9 cellular contexts compared by ENCODE assay signal in the genomic region with DNA sequence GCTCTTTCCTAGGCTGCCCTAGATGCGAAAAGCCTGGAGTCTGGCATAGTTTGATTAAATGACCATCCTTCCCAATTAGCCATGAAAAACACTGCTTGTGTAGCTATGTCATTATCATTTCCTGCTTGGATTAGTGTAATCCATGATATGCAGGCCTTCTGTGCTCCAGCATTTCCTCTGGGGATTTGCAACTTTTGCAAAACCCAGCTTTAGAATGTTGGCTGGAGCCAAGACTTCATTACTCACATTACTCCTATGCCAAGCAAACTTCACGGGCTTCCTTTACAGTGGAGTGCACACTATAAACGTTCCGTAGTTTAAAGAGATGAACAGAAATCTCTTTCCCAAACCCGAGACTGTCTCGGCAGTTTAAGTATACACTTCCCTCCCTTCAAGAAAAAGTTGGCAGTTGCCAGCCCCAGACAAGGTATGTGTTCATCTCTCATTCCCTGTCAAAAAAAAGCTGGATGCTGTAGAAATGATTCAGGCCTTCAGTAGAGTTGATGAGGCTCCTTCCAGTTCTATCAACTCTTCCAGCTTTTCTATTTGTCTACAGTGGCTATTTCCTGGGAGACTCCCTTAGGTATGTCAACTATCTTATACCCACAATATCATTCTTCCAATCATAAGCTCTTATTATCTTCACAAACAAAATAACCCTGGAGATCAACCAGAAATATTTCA.
A peak's percentile ranks its signal among the peaks of the same experiment; 100 is the strongest.
DNase-seq lines count a peak whose midpoint lies in the region; TF ChIP-seq lines count a peak whose summit lies in the region.
"Had no signal": no experiment of that assay in that cellular context is flagged by ENCODE, and none has a peak within 500 bp of the region (broad histone marks: within the 10 kb centered on the region; RNA-seq: fewer than 3 reads in every experiment).

No MANE protein-coding gene starts in this region.

- CTCF ChIA-PET in HEK293T (lab: Yijun Ruan, JAX) = interaction anchor here (1.0 kb wide), 1 partner anchor 13 kb away, joined by 3 read pairs; no protein-coding TSS in a partner anchor

- POLR2A ChIA-PET in HEK293T (lab: Yijun Ruan, JAX) = no interaction called here

- DNase-seq in AG08395 (ENCODE audit: low spot score) (peak; percentile 85), NCI-H82 (lab: John Stamatoyannopoulos, UW) (peak; percentile 68), epidermal melanocyte (ENCODE audit: insufficient read length, low spot score) (peak; percentile 25), mucosa of gallbladder (ENCODE audit: low spot score) (peak; percentile 38), HEK293T (ENCODE audit: extremely low spot score) (no peak), iPS-NIHi11 (ENCODE audit: low spot score) (no peak), T-helper 9 cell (no peak)
- DNase-seq in activated effector memory CD4-positive, alpha-beta T cell treated with Interleukin-2 at 50 U/mL for 16 hours = no peak
- DNase-seq: activated CD4-positive, alpha-beta memory T cell treated with anti-CD3 and anti-CD28 coated beads for 36 hours had no signal

TF ChIP-seq in HEK293T, 16 proteins besides CTCF, POLR2A, EP300 and RAD21:
- TF ChIP-seq TARDBP (IDR thresholded peaks at IDR 0.05) = no peak
- no peak for TF ChIP-seq LEF1 (IDR thresholded peaks at IDR 0.05; ENCODE audit: borderline replicate concordance)
TF ChIP-seq in HEK293T: peak in this region for 0.

Comparison
In these comparisons a context has a peak if more than half of its experiments do, and no peak if none do; other contexts are left out.
1. DNase-seq: peak in AG08395 (single experiment), NCI-H82 (single experiment), epidermal melanocyte (single experiment) and mucosa of gallbladder (single experiment); none in HEK293T (single experiment), activated effector memory CD4-positive, alpha-beta T cell treated with Interleukin-2 at 50 U/mL for 16 hours (single experiment), iPS-NIHi11 (single experiment) and T-helper 9 cell (single experiment).